ENCODE assay signal across 11 cellular contexts in genomic region chr11:36818410-36818809, GRCh38.
DNase-seq lines count a peak whose midpoint lies in the region; ATAC-seq, FAIRE-seq and TF ChIP-seq lines count a peak whose summit lies in the region.
"Had no signal": no experiment of that assay in that cellular context is flagged by ENCODE, and none has a peak within 500 bp of the region (broad histone marks: within the 10 kb centered on the region; RNA-seq: fewer than 3 reads in every experiment).

No MANE protein-coding gene starts in this region.

- no peaks in the 10 kb centered on the region for H3K4me1 Mint-ChIP-seq in activated CD4-positive, alpha-beta T cell treated with anti-CD3 and anti-CD28 coated beads for 36 hours
- H3K4me1 Mint-ChIP-seq in chondrocyte (ENCODE audit: low read depth): no peaks in the 10 kb centered on the region
- H3K4me1 Mint-ChIP-seq: B cell had no signal

- TF ChIP-seq CTCF in LNCaP clone FGC (IDR thresholded peaks at IDR 0.05; ENCODE audit: control insufficient read depth, extremely low read depth, insufficient read depth) (peak; percentile 55), chondrocyte (IDR thresholded peaks at IDR 0.05) (peak; percentile 42)

- no peak for ATAC-seq in activated CD4-positive, alpha-beta T cell treated with anti-CD3 and anti-CD28 coated beads for 36 hours
- no peak for ATAC-seq in HG03457 (IDR thresholded peaks at IDR 0.05; ENCODE audit: unreplicated experiment)

- no peak overlapping the region for H3K4me3 Mint-ChIP-seq in activated CD4-positive, alpha-beta T cell treated with anti-CD3 and anti-CD28 coated beads for 36 hours
- H3K4me3 Mint-ChIP-seq in chondrocyte (ENCODE audit: unreplicated experiment): no peak overlapping the region
- H3K4me3 Mint-ChIP-seq: B cell had no signal

- intact Hi-C loops in activated CD4-positive, alpha-beta T cell treated with anti-CD3 and anti-CD28 coated beads for 36 hours (cut with DNase I, micrococcal nuclease): no loop called here

- H3K9me3 Mint-ChIP-seq in activated CD4-positive, alpha-beta T cell treated with anti-CD3 and anti-CD28 coated beads for 36 hours (ENCODE audit: low read depth): no peaks in the 10 kb centered on the region
- H3K9me3 Mint-ChIP-seq in chondrocyte (ENCODE audit: low read depth): peaks cover 7% of the 10 kb centered on the region

- H3K4me3 ChIP-seq in LNCaP clone FGC (ENCODE audit: low read depth, low read length) (no peak overlapping the region), small intestine (ENCODE audit: low read depth in 1 of 2, low read length in 2 of 2) (no peak overlapping the region)

- 36 to 53% (median 36%) methylated on average over 2 of the region's 2 CpGs for WGBS in small intestine, 3 donors

- peaks cover 10% of the 10 kb centered on the region for H3K27me3 Mint-ChIP-seq in activated CD4-positive, alpha-beta T cell treated with anti-CD3 and anti-CD28 coated beads for 36 hours
- peaks cover 4% of the 10 kb centered on the region for H3K27me3 Mint-ChIP-seq in chondrocyte (ENCODE audit: low read depth)
- H3K27me3 Mint-ChIP-seq: B cell had no signal

- peak; percentile 9 for DNase-seq in activated CD4-positive, alpha-beta T cell treated with anti-CD3 and anti-CD28 coated beads for 36 hours
- no peak for DNase-seq in activated CD4-positive, alpha-beta T cell treated with anti-CD3 and anti-CD28 coated beads, Interleukin-2, amount 50 U/mL, for 4 hours
- no peak for DNase-seq in LNCaP clone FGC (ENCODE audit: low read depth)
- no peak for DNase-seq in chondrocyte (ENCODE audit: low spot score)
- DNase-seq in small intestine: peak; percentile 5
- no peak for DNase-seq in NCI-H128 (lab: John Stamatoyannopoulos, UW; ENCODE audit: unreplicated experiment)
- no peak for DNase-seq in NCI-H2171 (lab: John Stamatoyannopoulos, UW)
- DNase-seq: activated CD8-positive, alpha-beta memory T cell treated with anti-CD3 and anti-CD28 coated beads, Interleukin-2, amount 50 U/mL, for 48 hours had no signal

- H3K36me3 ChIP-seq in small intestine (ENCODE audit: control insufficient read depth in 2 of 2, insufficient read depth in 2 of 2, low read length in 2 of 2): no peaks in the 10 kb centered on the region

- POLR2A ChIA-PET in activated CD4-positive, alpha-beta T cell treated with anti-CD3 and anti-CD28 coated beads for 36 hours (lab: Charles Lee): no interaction called here

- no peaks in the 10 kb centered on the region for H3K4me1 ChIP-seq in small intestine (ENCODE audit: control insufficient read depth in 2 of 2, insufficient read depth in 1 of 2, low read depth in 1 of 2, low read length in 1 of 2)

- H3K27ac Mint-ChIP-seq in activated CD4-positive, alpha-beta T cell treated with anti-CD3 and anti-CD28 coated beads for 36 hours: no peak overlapping the region
- H3K27ac Mint-ChIP-seq in chondrocyte (ENCODE audit: unreplicated experiment): no peak overlapping the region
- H3K27ac Mint-ChIP-seq: B cell had no signal

- CTCF ChIA-PET in activated CD4-positive, alpha-beta T cell treated with anti-CD3 and anti-CD28 coated beads for 36 hours (lab: Charles Lee): no interaction called here

- H3K27me3 ChIP-seq in small intestine (ENCODE audit: control insufficient read depth in 2 of 2, insufficient read depth in 2 of 2, low read length in 2 of 2): no peaks in the 10 kb centered on the region

- H3K27ac ChIP-seq in small intestine (ENCODE audit: low read depth in 1 of 2, low read length in 1 of 2): no peak overlapping the region
- H3K27ac ChIP-seq: HL-60 had no signal

- no peaks in the 10 kb centered on the region for H3K9me3 ChIP-seq in small intestine (ENCODE audit: control insufficient read depth, low read depth)

- FAIRE-seq in small intestine (lab: Jason Lieb, UNC): no peak

- H3K36me3 Mint-ChIP-seq in activated CD4-positive, alpha-beta T cell treated with anti-CD3 and anti-CD28 coated beads for 36 hours (ENCODE audit: low read depth): no peaks in the 10 kb centered on the region
- no peaks in the 10 kb centered on the region for H3K36me3 Mint-ChIP-seq in chondrocyte (ENCODE audit: low read depth)

Comparison
In these comparisons a context has a peak if more than half of its experiments do, and no peak if none do; other contexts are left out.
1. DNase-seq: peak in activated CD4-positive, alpha-beta T cell treated with anti-CD3 and anti-CD28 coated beads for 36 hours (single experiment) and small intestine (single experiment); none in activated CD4-positive, alpha-beta T cell treated with anti-CD3 and anti-CD28 coated beads, Interleukin-2, amount 50 U/mL, for 4 hours (0 of 2), LNCaP clone FGC (single experiment), chondrocyte (single experiment), NCI-H128 (single experiment) and NCI-H2171 (single experiment).